In genomic region chr16:10946308-10946707, GRCh38 we compare ENCODE assay signal across 2 cellular contexts.
A peak's percentile ranks its signal among the peaks of the same experiment; 100 is the strongest.
TF ChIP-seq lines count a peak whose summit lies in the region.

No MANE protein-coding gene starts in this region.

TF ChIP-seq in HepG2, 621 proteins besides CTCF, POLR2A, EP300 and RAD21:
- TF ChIP-seq KDM4B (CRISPR knock-in tag; IDR thresholded peaks at IDR 0.05) (no peak), MAZ (IDR thresholded peaks at IDR 0.05; ENCODE audit: borderline replicate concordance, low read depth, low read length) (peak; percentile 7; the same call in 1 of the 2 replicates), MAZ (CRISPR knock-in tag; IDR thresholded peaks at IDR 0.05; ENCODE audit: low read depth) (no peak), ZNF75D (CRISPR knock-in tag; IDR thresholded peaks at IDR 0.05; ENCODE audit: borderline replicate concordance) (peak; percentile 40; the same call in 1 of the 2 replicates)
TF ChIP-seq in HepG2: peak in this region for 2.

TF ChIP-seq in GM12878, 131 proteins besides CTCF, POLR2A, EP300 and RAD21:
- no peak for TF ChIP-seq STAT3 (IDR thresholded peaks at IDR 0.05; ENCODE audit: low read depth, low read length)
- no peak for TF ChIP-seq TBL1XR1 (IDR thresholded peaks at IDR 0.05; ENCODE audit: low read depth, low read length)
- TF ChIP-seq FOXK2 (IDR thresholded peaks at IDR 0.05): no peak
- TF ChIP-seq ZNF687 (IDR thresholded peaks at IDR 0.05): no peak
- no peak for TF ChIP-seq ETV6 (conservative IDR thresholded peaks at IDR 0.05 in 1 of 2, IDR thresholded peaks at IDR 0.05 in 1 of 2; ENCODE audit: borderline replicate concordance in 1 of 2, low read depth in 1 of 2)
- no peak for TF ChIP-seq IRF5 (IDR thresholded peaks at IDR 0.05; ENCODE audit: borderline replicate concordance)
- TF ChIP-seq RBBP5 (conservative IDR thresholded peaks at IDR 0.05): no peak
- no peak for TF ChIP-seq CREB1 (IDR thresholded peaks at IDR 0.05; ENCODE audit: low read depth)
- TF ChIP-seq ZBTB40 (IDR thresholded peaks at IDR 0.05; ENCODE audit: borderline replicate concordance): no peak
- TF ChIP-seq HDAC2 (IDR thresholded peaks at IDR 0.05): no peak
- TF ChIP-seq YBX1 (IDR thresholded peaks at IDR 0.05): no peak
- no peak for TF ChIP-seq WRNIP1 (IDR thresholded peaks at IDR 0.05; ENCODE audit: borderline replicate concordance, low read depth, low read length)
- TF ChIP-seq, protein P1, sequence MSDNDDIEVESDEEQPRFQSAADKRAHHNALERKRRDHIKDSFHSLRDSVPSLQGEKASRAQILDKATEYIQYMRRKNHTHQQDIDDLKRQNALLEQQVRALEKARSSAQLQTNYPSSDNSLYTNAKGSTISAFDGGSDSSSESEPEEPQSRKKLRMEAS (IDR thresholded peaks at IDR 0.05; ENCODE audit: low read depth, low read length): no peak
